ENCODE assay signal across 8 cellular contexts in genomic region chr14:73027546-73027945, GRCh38. TPM values are rescaled to one million over a fixed set of nuclear protein-coding genes. Genes with fewer than 3 reads are reported as not detected.
DNase-seq lines count a peak whose midpoint lies in the region; ATAC-seq and TF ChIP-seq lines count a peak whose summit lies in the region.

No MANE protein-coding gene starts in this region.

- 32% methylated on average over 3 of the region's 3 CpGs for WGBS in SK-N-SH (ENCODE audit: low lambda C conversion rate)

- DNase-seq in SK-N-SH: no peak
- no peak for DNase-seq in activated CD8-positive, alpha-beta T cell treated with anti-CD3 and anti-CD28 coated beads, Interleukin-2, amount 10 ng/mL, durations not matched to agents 7 days and 5 days
- no peak for DNase-seq in stimulated activated naive CD8-positive, alpha-beta T cell treated with anti-CD3 and anti-CD28 coated beads, Interleukin-15, amount 100 ng/mL, for 72 hours
- DNase-seq in foreskin melanocyte: no peak
- no peak for DNase-seq in G401 (ENCODE audit: low spot score)

- no peaks in the 10 kb centered on the region for H3K27me3 Mint-ChIP-seq in activated CD8-positive, alpha-beta T cell treated with anti-CD3 and anti-CD28 coated beads, Interleukin-2, amount 10 ng/mL, durations not matched to agents 7 days and 5 days (ENCODE audit: low read depth)
- H3K27me3 Mint-ChIP-seq in stimulated activated naive CD8-positive, alpha-beta T cell treated with anti-CD3 and anti-CD28 coated beads, Interleukin-15, amount 100 ng/mL, for 72 hours: no peaks in the 10 kb centered on the region

- H3F3A ChIP-seq in SK-N-SH (replicated peaks; ENCODE audit: insufficient read depth): no peaks in the 10 kb centered on the region

- peaks cover 11% of the 10 kb centered on the region; the same call in 1 of the 2 replicates for H4K20me1 ChIP-seq in SK-N-SH (ENCODE audit: insufficient read depth)

- H3K27me3 ChIP-seq in SK-N-SH (ENCODE audit: insufficient read depth) (no peaks in the 10 kb centered on the region), iPS-18a (ENCODE audit: control insufficient read depth, insufficient read depth, low read length) (no peaks in the 10 kb centered on the region)

- no peak for TF ChIP-seq RAD21 in SK-N-SH (IDR thresholded peaks at IDR 0.05; ENCODE audit: low read length)

- ATAC-seq in SK-N-SH treated with all-trans-retinoic acid at 6 μM for 48 hours (no peak), GM21367 (IDR thresholded peaks at IDR 0.05; ENCODE audit: unreplicated experiment) (no peak)
- no peak for ATAC-seq in activated CD8-positive, alpha-beta T cell treated with anti-CD3 and anti-CD28 coated beads, Interleukin-2, amount 10 ng/mL, durations not matched to agents 7 days and 5 days
- no peak for ATAC-seq in stimulated activated naive CD8-positive, alpha-beta T cell treated with anti-CD3 and anti-CD28 coated beads, Interleukin-15, amount 100 ng/mL, for 72 hours

- H3K9me3 Mint-ChIP-seq in activated CD8-positive, alpha-beta T cell treated with anti-CD3 and anti-CD28 coated beads, Interleukin-2, amount 10 ng/mL, durations not matched to agents 7 days and 5 days (ENCODE audit: insufficient read depth): no peaks in the 10 kb centered on the region
- no peaks in the 10 kb centered on the region for H3K9me3 Mint-ChIP-seq in stimulated activated naive CD8-positive, alpha-beta T cell treated with anti-CD3 and anti-CD28 coated beads, Interleukin-15, amount 100 ng/mL, for 72 hours

- peak overlapping the region; percentile 61 for H3K4me2 ChIP-seq in SK-N-SH

- in situ Hi-C loops in G401 (cut with HindIII; ENCODE audit: low sequenced_read_pairs): no loop called here

- peak overlapping the region; percentile 94 for H3K4me3 Mint-ChIP-seq in activated CD8-positive, alpha-beta T cell treated with anti-CD3 and anti-CD28 coated beads, Interleukin-2, amount 10 ng/mL, durations not matched to agents 7 days and 5 days
- peak overlapping the region; percentile 93 to 98 for H3K4me3 Mint-ChIP-seq in stimulated activated naive CD8-positive, alpha-beta T cell treated with anti-CD3 and anti-CD28 coated beads, Interleukin-15, amount 100 ng/mL, for 72 hours

- POLR2A ChIA-PET in SK-N-SH (lab: Yijun Ruan, JAX): interaction anchor here (0.8 to 1.6 kb wide), 2 partner anchors 19 to 31 kb away, joined by 3 to 16 read pairs; partner anchors contain the start of gene RBM25
- POLR2A ChIA-PET in activated CD8-positive, alpha-beta T cell treated with anti-CD3 and anti-CD28 coated beads, Interleukin-2, amount 10 ng/mL, durations not matched to agents 7 days and 5 days (lab: Charles Lee): interaction anchor here (0.8 to 1.6 kb wide), 3 partner anchors 14 to 31 kb away, joined by 4 to 9 read pairs (median 9); partner anchors contain the start of gene RBM25

- TF ChIP-seq CTCF in SK-N-SH (IDR thresholded peaks at IDR 0.05): no peak

- peaks cover 35% of the 10 kb centered on the region for H3K79me2 ChIP-seq in SK-N-SH (ENCODE audit: insufficient read depth)

- peaks cover 31% of the 10 kb centered on the region for H3K4me1 Mint-ChIP-seq in activated CD8-positive, alpha-beta T cell treated with anti-CD3 and anti-CD28 coated beads, Interleukin-2, amount 10 ng/mL, durations not matched to agents 7 days and 5 days (ENCODE audit: low read depth)
- H3K4me1 Mint-ChIP-seq in stimulated activated naive CD8-positive, alpha-beta T cell treated with anti-CD3 and anti-CD28 coated beads, Interleukin-15, amount 100 ng/mL, for 72 hours: peaks cover 37% of the 10 kb centered on the region

- no peak overlapping the region for H3K9ac ChIP-seq in SK-N-SH
- peak overlapping the region; percentile 10 for H3K9ac ChIP-seq in iPS-18a (ENCODE audit: low read length)

- no peak for TF ChIP-seq EP300 in SK-N-SH (IDR thresholded peaks at IDR 0.05; ENCODE audit: borderline replicate concordance in 1 of 2, low read depth in 1 of 2, low read length in 1 of 2)

- H3K27ac Mint-ChIP-seq in activated CD8-positive, alpha-beta T cell treated with anti-CD3 and anti-CD28 coated beads, Interleukin-2, amount 10 ng/mL, durations not matched to agents 7 days and 5 days: peak overlapping the region; percentile 91
- H3K27ac Mint-ChIP-seq in stimulated activated naive CD8-positive, alpha-beta T cell treated with anti-CD3 and anti-CD28 coated beads, Interleukin-15, amount 100 ng/mL, for 72 hours: peak overlapping the region; percentile 94 to 96

- H3K4me3 ChIP-seq in SK-N-SH (ENCODE audit: low read depth in 2 of 2, low read length in 1 of 2) (peak overlapping the region; percentile 68 to 95), iPS-18a (ENCODE audit: low read length) (peak overlapping the region; percentile 84)

- peaks cover 0 to 7% of the 10 kb centered on the region in 2 experiments; a peak in 1 of 4 replicates for H3K4me1 ChIP-seq in SK-N-SH (ENCODE audit: control insufficient read depth in 1 of 2, insufficient read depth in 2 of 2, low read depth in 1 of 2, low read length in 1 of 2)
- peaks cover 15% of the 10 kb centered on the region for H3K4me1 ChIP-seq in iPS-18a (ENCODE audit: control insufficient read depth, low read depth, low read length)

- peak overlapping the region; percentile 93 for H2AFZ ChIP-seq in SK-N-SH (ENCODE audit: low read depth)

- H3K36me3 ChIP-seq in SK-N-SH (replicated peaks in 1 of 2; ENCODE audit: control insufficient read depth in 1 of 2, insufficient read depth in 2 of 2, low read length in 1 of 2) (peaks cover 13 to 17% of the 10 kb centered on the region in 2 experiments), iPS-18a (ENCODE audit: control insufficient read depth, low read depth, low read length) (peaks cover 4% of the 10 kb centered on the region)

- no peaks in the 10 kb centered on the region for H3K9me3 ChIP-seq in SK-N-SH
- no peaks in the 10 kb centered on the region for H3K9me3 ChIP-seq in iPS-18a (ENCODE audit: control insufficient read depth, low read depth, low read length)

- peak overlapping the region in 1 of 2 experiments; percentile 9; a peak in 1 of 4 replicates for H3K27ac ChIP-seq in SK-N-SH (ENCODE audit: low read depth in 2 of 2, low read length in 1 of 2)
- no peak overlapping the region for H3K27ac ChIP-seq in iPS-18a (ENCODE audit: low read length)

- H3K9me2 ChIP-seq in SK-N-SH: no peaks in the 10 kb centered on the region

- CTCF ChIA-PET in SK-N-SH (lab: Yijun Ruan, JAX): interaction anchor here (1.2 kb wide), 1 partner anchor 614 kb away, joined by 4 read pairs; no protein-coding TSS in a partner anchor
- CTCF ChIA-PET in activated CD8-positive, alpha-beta T cell treated with anti-CD3 and anti-CD28 coated beads, Interleukin-2, amount 10 ng/mL, durations not matched to agents 7 days and 5 days (lab: Charles Lee): interaction anchor here (0.6 to 1.7 kb wide), 4 partner anchors 31 to 444 kb away, joined by 3 read pairs; partner anchors contain the start of gene RBM25

- peaks cover 11% of the 10 kb centered on the region for H3K36me3 Mint-ChIP-seq in activated CD8-positive, alpha-beta T cell treated with anti-CD3 and anti-CD28 coated beads, Interleukin-2, amount 10 ng/mL, durations not matched to agents 7 days and 5 days (ENCODE audit: low read depth)

TF ChIP-seq in SK-N-SH, 30 proteins besides CTCF, POLR2A, EP300 and RAD21 (continues in another document):
- TF ChIP-seq TAF1 (IDR thresholded peaks at IDR 0.05; ENCODE audit: borderline replicate concordance, low read depth, low read length): no peak
- TF ChIP-seq NRF1 (IDR thresholded peaks at IDR 0.05; ENCODE audit: low read depth, low read length): no peak
- TF ChIP-seq PBX3 (IDR thresholded peaks at IDR 0.05): no peak
- TF ChIP-seq CHD2 (IDR thresholded peaks at IDR 0.05; ENCODE audit: low read length, partially characterized antibody): no peak
- no peak for TF ChIP-seq TCF12 (IDR thresholded peaks at IDR 0.05)
- TF ChIP-seq POLR2AphosphoS5 (IDR thresholded peaks at IDR 0.05; ENCODE audit: low read depth, low read length): no peak

TF ChIP-seq in SK-N-SH treated with all-trans-retinoic acid at 6 μM for 48 hours, 23 proteins besides CTCF, POLR2A, EP300 and RAD21 (continues in another document):
- TF ChIP-seq TSHZ2 (CRISPR knock-in tag; IDR thresholded peaks at IDR 0.05) (no peak), TCF4 (CRISPR knock-in tag; IDR thresholded peaks at IDR 0.05; ENCODE audit: borderline replicate concordance) (no peak), ZNF8 (CRISPR knock-in tag; IDR thresholded peaks at IDR 0.05) (no peak), ZNF565 (CRISPR knock-in tag; conservative IDR thresholded peaks at IDR 0.05; ENCODE audit: low read depth) (no peak), ESRRG (CRISPR knock-in tag; IDR thresholded peaks at IDR 0.05) (no peak)

RNA-seq across cellular contexts. Expression of gene ZFYVE1, which starts 0.6 kb away (rescaled TPM):
- 18.6 and 23.6 TPM in 2 replicates for polyA plus RNA-seq in SK-N-SH (2012; rRNA removed)
- polyA plus RNA-seq in SK-N-SH (2012; cell fraction: cytosol; rRNA removed): 9.3 and 13.0 TPM in 2 replicates
- polyA plus RNA-seq in SK-N-SH (2012; cell fraction: nucleus; rRNA removed): 39.8 and 41.3 TPM in 2 replicates
- 10 to 100 TPM; 10.5 to 12.7 TPM for total RNA-seq in activated CD8-positive, alpha-beta T cell treated with anti-CD3 and anti-CD28 coated beads, Interleukin-2, amount 10 ng/mL, durations not matched to agents 7 days and 5 days
- total RNA-seq in G401 (2014; rRNA removed; shearing (Covaris generic)): 8.4 and 13.1 TPM in 2 replicates

RNA-seq across cellular contexts. Expression of gene RBM25, which starts 30.8 kb away (rescaled TPM):
- polyA plus RNA-seq in SK-N-SH (2012; rRNA removed): 14.0 and 15.5 TPM in 2 replicates
- 12.8 and 18.0 TPM in 2 replicates for polyA plus RNA-seq in SK-N-SH (2012; cell fraction: cytosol; rRNA removed)
- polyA plus RNA-seq in SK-N-SH (2012; cell fraction: nucleus; rRNA removed): 34.4 and 60.7 TPM in 2 replicates
- total RNA-seq in activated CD8-positive, alpha-beta T cell treated with anti-CD3 and anti-CD28 coated beads, Interleukin-2, amount 10 ng/mL, durations not matched to agents 7 days and 5 days: 10 to 100 TPM; 89.5 to 95.1 TPM
- total RNA-seq in G401 (2014; rRNA removed; shearing (Covaris generic)): 9.9 and 12.3 TPM in 2 replicates
